Comparison of ENCODE assay signal across 8 cellular contexts in the genomic region with DNA sequence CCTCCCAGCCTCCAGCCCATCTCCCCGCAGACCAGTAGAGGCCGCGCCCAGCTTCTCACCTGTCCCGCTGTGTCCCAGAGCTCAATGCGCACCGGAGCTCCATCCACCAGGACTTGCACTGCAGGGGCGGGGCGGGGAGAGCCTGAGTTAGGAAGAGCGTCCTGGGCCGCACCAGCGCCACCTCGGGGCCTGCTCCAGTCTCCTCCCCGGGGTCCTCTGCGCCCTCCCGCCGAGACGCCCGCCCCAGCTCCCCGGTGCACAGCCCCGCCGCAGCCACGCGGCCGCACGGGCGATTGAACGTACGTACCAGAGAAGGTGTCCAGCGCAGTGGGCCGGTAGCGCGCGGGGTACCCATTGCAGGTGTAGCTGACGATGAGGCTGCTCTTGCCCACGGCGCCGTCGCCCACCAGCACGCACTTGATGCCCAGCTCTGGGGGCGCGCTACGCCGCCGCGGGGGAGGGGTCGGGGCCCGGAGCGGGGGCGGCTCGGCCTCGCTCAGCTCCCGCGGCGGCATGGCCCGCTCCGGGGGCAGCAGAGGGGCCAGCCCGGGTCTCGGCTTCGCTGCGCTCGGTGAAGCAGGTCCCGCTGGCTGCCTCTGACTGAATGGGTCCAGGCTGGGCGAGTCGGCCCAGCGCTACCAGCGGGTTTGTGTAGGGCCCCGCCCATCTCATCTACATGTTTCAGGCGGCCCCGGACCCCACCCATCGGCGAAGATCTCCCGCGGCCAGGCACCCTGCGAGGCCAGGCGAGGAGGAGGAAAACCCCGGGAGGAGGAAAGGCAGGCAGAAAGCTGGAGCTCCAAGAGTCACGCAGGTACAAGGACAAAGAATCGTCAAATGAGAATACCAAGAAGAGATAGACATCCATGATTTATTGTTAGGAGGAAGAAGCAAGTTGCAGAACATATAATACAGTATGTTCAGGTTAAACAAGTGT. TPM values are rescaled to one million over a fixed set of nuclear protein-coding genes. Genes with fewer than 3 reads are reported as not detected.
DNase-seq lines count a peak whose midpoint lies in the region; ATAC-seq and TF ChIP-seq lines count a peak whose summit lies in the region.

A gene with protein sequence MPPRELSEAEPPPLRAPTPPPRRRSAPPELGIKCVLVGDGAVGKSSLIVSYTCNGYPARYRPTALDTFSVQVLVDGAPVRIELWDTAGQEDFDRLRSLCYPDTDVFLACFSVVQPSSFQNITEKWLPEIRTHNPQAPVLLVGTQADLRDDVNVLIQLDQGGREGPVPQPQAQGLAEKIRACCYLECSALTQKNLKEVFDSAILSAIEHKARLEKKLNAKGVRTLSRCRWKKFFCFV (minus strand): TSS at position 610 of the 937 bp plus-strand sequence. CDS start 95 bp downstream, at position 515.

- H3K36me3 ChIP-seq in ACC112 (ENCODE audit: insufficient read depth, low read length), result no peaks in the 10 kb centered on the region
- no peaks in the 10 kb centered on the region for H3K36me3 ChIP-seq in naive thymus-derived CD4-positive, alpha-beta T cell (ENCODE audit: control insufficient read depth in 2 of 3, insufficient read depth in 3 of 3, low read length in 3 of 3)
- H3K36me3 ChIP-seq in tibial artery, result no peaks in the 10 kb centered on the region

- CTCF ChIA-PET in activated CD4-positive, alpha-beta memory T cell treated with anti-CD3 and anti-CD28 coated beads, Interleukin-2, amount 10 ng/mL, durations not matched to agents 7 days and 5 days (lab: Charles Lee), result interaction anchor here (0.5 to 3.1 kb wide), 13 partner anchors 9 to 391 kb away, joined by 3 to 18 read pairs (median 3); a partner anchor contains a TSS
- CTCF ChIA-PET in naive thymus-derived CD4-positive, alpha-beta T cell (lab: Charles Lee), result interaction anchor here (0.6 to 7.3 kb wide), 3 partner anchors 16 to 20 kb away, joined by 3 to 47 read pairs (median 3); no protein-coding TSS in a partner anchor

- H3K4me3 Mint-ChIP-seq in activated CD4-positive, alpha-beta memory T cell treated with anti-CD3 and anti-CD28 coated beads, Interleukin-2, amount 10 ng/mL, durations not matched to agents 7 days and 5 days, result peak within 1 kb of the TSS; percentile 69
- peak within 1 kb of the TSS; percentile 74 to 93 (median 84) for H3K4me3 Mint-ChIP-seq in naive thymus-derived CD4-positive, alpha-beta T cell

- H3K4me3 ChIP-seq in ACC112 (ENCODE audit: low read depth, low read length) (peak within 1 kb of the TSS; percentile 75), epithelial cell of esophagus (ENCODE audit: low read length) (peak within 1 kb of the TSS; percentile 61), tibial artery (peak within 1 kb of the TSS; percentile 43 to 60)
- H3K4me3 ChIP-seq in naive thymus-derived CD4-positive, alpha-beta T cell (ENCODE audit: low read length), result peak within 1 kb of the TSS; percentile 53

- DNase-seq in NCI-H526 (lab: John Stamatoyannopoulos, UW) (peak; percentile 90 to 96), epithelial cell of esophagus (ENCODE audit: low read depth) (peak; percentile 92), tibial artery (peak in 1 of 2 donors; percentile 34)
- peak; percentile 44 for DNase-seq in activated CD4-positive, alpha-beta memory T cell treated with anti-CD3 and anti-CD28 coated beads, Interleukin-2, amount 10 ng/mL, durations not matched to agents 7 days and 5 days
- DNase-seq in naive thymus-derived CD4-positive, alpha-beta T cell, result peak; percentile 12 to 67 (median 36)

- H3K27me3 Mint-ChIP-seq in activated CD4-positive, alpha-beta memory T cell treated with anti-CD3 and anti-CD28 coated beads, Interleukin-2, amount 10 ng/mL, durations not matched to agents 7 days and 5 days, result peaks cover 27% of the 10 kb centered on the region
- H3K27me3 Mint-ChIP-seq in naive thymus-derived CD4-positive, alpha-beta T cell, result peaks cover 0 to 16% (median 6%) of the 10 kb centered on the region in 5 donors

- peak; percentile 66 for ATAC-seq in GM18511 (IDR thresholded peaks at IDR 0.05; ENCODE audit: unreplicated experiment)
- peak; percentile 44 for ATAC-seq in HG03175 (IDR thresholded peaks at IDR 0.05; ENCODE audit: unreplicated experiment)
- ATAC-seq in naive thymus-derived CD4-positive, alpha-beta T cell, result peak; percentile 89

- no peaks in the 10 kb centered on the region for H3K36me3 Mint-ChIP-seq in activated CD4-positive, alpha-beta memory T cell treated with anti-CD3 and anti-CD28 coated beads, Interleukin-2, amount 10 ng/mL, durations not matched to agents 7 days and 5 days (ENCODE audit: low read depth)
- H3K36me3 Mint-ChIP-seq in naive thymus-derived CD4-positive, alpha-beta T cell, result peaks cover 0 to 2% (median 0%) of the 10 kb centered on the region in 5 donors

- H3K4me1 ChIP-seq in ACC112 (ENCODE audit: control insufficient read depth, insufficient read depth, low read length, unreplicated experiment) (no peaks in the 10 kb centered on the region), tibial artery (peaks cover 0 to 19% (median 12%) of the 10 kb centered on the region in 4 donors)
- H3K4me1 ChIP-seq in naive thymus-derived CD4-positive, alpha-beta T cell (ENCODE audit: control insufficient read depth in 2 of 2, insufficient read depth in 2 of 2, low read length in 2 of 2), result peaks cover 0 to 6% of the 10 kb centered on the region in 2 donors

- H3K9me3 ChIP-seq in naive thymus-derived CD4-positive, alpha-beta T cell (ENCODE audit: control insufficient read depth in 2 of 3, low read length in 3 of 3), result no peaks in the 10 kb centered on the region
- no peaks in the 10 kb centered on the region for H3K9me3 ChIP-seq in tibial artery

- intact Hi-C loops in naive thymus-derived CD4-positive, alpha-beta T cell (cut with micrococcal nuclease), result loop anchor here (1.0 kb wide), 1 partner anchor 20 kb away; a partner anchor contains a TSS
- intact Hi-C loops in tibial artery (cut with DNase I; ENCODE audit: low total_unique reads), result no loop called here

- H3K4me1 Mint-ChIP-seq in activated CD4-positive, alpha-beta memory T cell treated with anti-CD3 and anti-CD28 coated beads, Interleukin-2, amount 10 ng/mL, durations not matched to agents 7 days and 5 days, result peaks cover 20% of the 10 kb centered on the region
- peaks cover 4 to 23% (median 5%) of the 10 kb centered on the region in 7 donors for H3K4me1 Mint-ChIP-seq in naive thymus-derived CD4-positive, alpha-beta T cell

- peak within 1 kb of the TSS; percentile 21 for H2AFZ ChIP-seq in ACC112 (ENCODE audit: low read length, unreplicated experiment)

- no peaks in the 10 kb centered on the region for H3K79me2 ChIP-seq in ACC112 (ENCODE audit: control insufficient read depth, insufficient read depth, low read length, unreplicated experiment)

- no peak within 1 kb of the TSS for H3K27ac ChIP-seq in ACC112 (ENCODE audit: low read depth, low read length)
- peak within 1 kb of the TSS; percentile 56 for H3K27ac ChIP-seq in naive thymus-derived CD4-positive, alpha-beta T cell (ENCODE audit: low read depth, low read length)
- no peak within 1 kb of the TSS for H3K27ac ChIP-seq in tibial artery

- no peak within 1 kb of the TSS for H3K27ac Mint-ChIP-seq in activated CD4-positive, alpha-beta memory T cell treated with anti-CD3 and anti-CD28 coated beads, Interleukin-2, amount 10 ng/mL, durations not matched to agents 7 days and 5 days
- peak within 1 kb of the TSS in 1 of 9 donors; percentile 36 for H3K27ac Mint-ChIP-seq in naive thymus-derived CD4-positive, alpha-beta T cell

- H3K27me3 ChIP-seq in ACC112 (ENCODE audit: insufficient read depth, low read length) (0 out of 2 replicates have a peak, but pooled peaks cover 8% of the 10 kb centered on the region), tibial artery (peaks cover 0 to 30% of the 10 kb centered on the region in 2 donors)
- H3K27me3 ChIP-seq in naive thymus-derived CD4-positive, alpha-beta T cell (ENCODE audit: control insufficient read depth in 2 of 2, insufficient read depth in 2 of 2, low read length in 2 of 2), result no peaks in the 10 kb centered on the region

- no peaks in the 10 kb centered on the region for H3K9me3 Mint-ChIP-seq in activated CD4-positive, alpha-beta memory T cell treated with anti-CD3 and anti-CD28 coated beads, Interleukin-2, amount 10 ng/mL, durations not matched to agents 7 days and 5 days
- no peaks in the 10 kb centered on the region for H3K9me3 Mint-ChIP-seq in naive thymus-derived CD4-positive, alpha-beta T cell

- TF ChIP-seq CTCF in epithelial cell of esophagus (IDR thresholded peaks at IDR 0.05; ENCODE audit: insufficient read depth, low read depth, low read length, missing control alignments) (peak; percentile 38), tibial artery (IDR thresholded peaks at IDR 0.05) (no peak)

- POLR2A ChIA-PET in activated CD4-positive, alpha-beta memory T cell treated with anti-CD3 and anti-CD28 coated beads, Interleukin-2, amount 10 ng/mL, durations not matched to agents 7 days and 5 days (lab: Charles Lee), result interaction anchor here (0.6 to 1.2 kb wide), 4 partner anchors 8 to 422 kb away, joined by 3 to 6 read pairs (median 4); a partner anchor contains a TSS
- POLR2A ChIA-PET in naive thymus-derived CD4-positive, alpha-beta T cell (lab: Charles Lee), result interaction anchor here (1.0 kb wide), 1 partner anchor 18 kb away, joined by 3 read pairs; no protein-coding TSS in a partner anchor

RNA-seq across cellular contexts. Expression of the gene that starts here (rescaled TPM):
- total RNA-seq in activated CD4-positive, alpha-beta memory T cell treated with anti-CD3 and anti-CD28 coated beads, Interleukin-2, amount 10 ng/mL, durations not matched to agents 7 days and 5 days, result not detected
- under 1 TPM in 1 of 5 experiments, not detected in 4; 0.39 TPM for total RNA-seq in naive thymus-derived CD4-positive, alpha-beta T cell
- not detected for polyA plus RNA-seq in naive thymus-derived CD4-positive, alpha-beta T cell

Comparison
In these comparisons a context has a peak if more than half of its experiments do, and no peak if none do; other contexts are left out.
1. Peak in DNase-seq in activated CD4-positive, alpha-beta memory T cell treated with anti-CD3 and anti-CD28 coated beads, Interleukin-2, amount 10 ng/mL, durations not matched to agents 7 days and 5 days; RNA of the gene not detected or under 1 TPM.
2. Peak in DNase-seq, ATAC-seq, H3K4me3 ChIP-seq and H3K27ac ChIP-seq in naive thymus-derived CD4-positive, alpha-beta T cell; RNA of the gene not detected or under 1 TPM.